1 cellular context compared by ENCODE assay signal in genomic region chr1:226990133-226990716, GRCh38.
TF ChIP-seq lines count a peak whose summit lies in the region.

No MANE protein-coding gene starts in this region.

TF ChIP-seq in GM23338, 12 proteins besides CTCF, POLR2A, EP300 and RAD21 (continued from another document):
- TF ChIP-seq, protein P1, sequence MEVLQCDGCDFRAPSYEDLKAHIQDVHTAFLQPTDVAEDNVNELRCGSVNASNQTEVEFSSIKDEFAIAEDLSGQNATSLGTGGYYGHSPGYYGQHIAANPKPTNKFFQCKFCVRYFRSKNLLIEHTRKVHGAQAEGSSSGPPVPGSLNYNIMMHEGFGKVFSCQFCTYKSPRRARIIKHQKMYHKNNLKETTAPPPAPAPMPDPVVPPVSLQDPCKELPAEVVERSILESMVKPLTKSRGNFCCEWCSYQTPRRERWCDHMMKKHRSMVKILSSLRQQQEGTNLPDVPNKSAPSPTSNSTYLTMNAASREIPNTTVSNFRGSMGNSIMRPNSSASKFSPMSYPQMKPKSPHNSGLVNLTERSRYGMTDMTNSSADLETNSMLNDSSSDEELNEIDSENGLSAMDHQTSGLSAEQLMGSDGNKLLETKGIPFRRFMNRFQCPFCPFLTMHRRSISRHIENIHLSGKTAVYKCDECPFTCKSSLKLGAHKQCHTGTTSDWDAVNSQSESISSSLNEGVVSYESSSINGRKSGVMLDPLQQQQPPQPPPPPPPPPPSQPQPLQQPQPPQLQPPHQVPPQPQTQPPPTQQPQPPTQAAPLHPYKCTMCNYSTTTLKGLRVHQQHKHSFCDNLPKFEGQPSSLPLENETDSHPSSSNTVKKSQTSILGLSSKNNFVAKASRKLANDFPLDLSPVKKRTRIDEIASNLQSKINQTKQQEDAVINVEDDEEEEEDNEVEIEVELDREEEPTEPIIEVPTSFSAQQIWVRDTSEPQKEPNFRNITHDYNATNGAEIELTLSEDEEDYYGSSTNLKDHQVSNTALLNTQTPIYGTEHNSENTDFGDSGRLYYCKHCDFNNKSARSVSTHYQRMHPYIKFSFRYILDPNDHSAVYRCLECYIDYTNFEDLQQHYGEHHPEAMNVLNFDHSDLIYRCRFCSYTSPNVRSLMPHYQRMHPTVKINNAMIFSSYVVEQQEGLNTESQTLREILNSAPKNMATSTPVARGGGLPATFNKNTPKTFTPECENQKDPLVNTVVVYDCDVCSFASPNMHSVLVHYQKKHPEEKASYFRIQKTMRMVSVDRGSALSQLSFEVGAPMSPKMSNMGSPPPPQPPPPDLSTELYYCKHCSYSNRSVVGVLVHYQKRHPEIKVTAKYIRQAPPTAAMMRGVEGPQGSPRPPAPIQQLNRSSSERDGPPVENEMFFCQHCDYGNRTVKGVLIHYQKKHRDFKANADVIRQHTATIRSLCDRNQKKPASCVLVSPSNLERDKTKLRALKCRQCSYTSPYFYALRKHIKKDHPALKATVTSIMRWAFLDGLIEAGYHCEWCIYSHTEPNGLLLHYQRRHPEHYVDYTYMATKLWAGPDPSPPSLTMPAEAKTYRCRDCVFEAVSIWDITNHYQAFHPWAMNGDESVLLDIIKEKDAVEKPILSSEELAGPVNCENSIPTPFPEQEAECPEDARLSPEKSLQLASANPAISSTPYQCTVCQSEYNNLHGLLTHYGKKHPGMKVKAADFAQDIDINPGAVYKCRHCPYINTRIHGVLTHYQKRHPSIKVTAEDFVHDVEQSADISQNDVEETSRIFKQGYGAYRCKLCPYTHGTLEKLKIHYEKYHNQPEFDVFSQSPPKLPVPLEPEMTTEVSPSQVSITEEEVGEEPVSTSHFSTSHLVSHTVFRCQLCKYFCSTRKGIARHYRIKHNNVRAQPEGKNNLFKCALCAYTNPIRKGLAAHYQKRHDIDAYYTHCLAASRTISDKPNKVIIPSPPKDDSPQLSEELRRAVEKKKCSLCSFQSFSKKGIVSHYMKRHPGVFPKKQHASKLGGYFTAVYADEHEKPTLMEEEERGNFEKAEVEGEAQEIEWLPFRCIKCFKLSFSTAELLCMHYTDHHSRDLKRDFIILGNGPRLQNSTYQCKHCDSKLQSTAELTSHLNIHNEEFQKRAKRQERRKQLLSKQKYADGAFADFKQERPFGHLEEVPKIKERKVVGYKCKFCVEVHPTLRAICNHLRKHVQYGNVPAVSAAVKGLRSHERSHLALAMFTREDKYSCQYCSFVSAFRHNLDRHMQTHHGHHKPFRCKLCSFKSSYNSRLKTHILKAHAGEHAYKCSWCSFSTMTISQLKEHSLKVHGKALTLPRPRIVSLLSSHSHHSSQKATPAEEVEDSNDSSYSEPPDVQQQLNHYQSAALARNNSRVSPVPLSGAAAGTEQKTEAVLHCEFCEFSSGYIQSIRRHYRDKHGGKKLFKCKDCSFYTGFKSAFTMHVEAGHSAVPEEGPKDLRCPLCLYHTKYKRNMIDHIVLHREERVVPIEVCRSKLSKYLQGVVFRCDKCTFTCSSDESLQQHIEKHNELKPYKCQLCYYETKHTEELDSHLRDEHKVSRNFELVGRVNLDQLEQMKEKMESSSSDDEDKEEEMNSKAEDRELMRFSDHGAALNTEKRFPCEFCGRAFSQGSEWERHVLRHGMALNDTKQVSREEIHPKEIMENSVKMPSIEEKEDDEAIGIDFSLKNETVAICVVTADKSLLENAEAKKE (CRISPR knock-in tag; IDR thresholded peaks at IDR 0.05): no peak
- TF ChIP-seq ZNF114 (CRISPR knock-in tag; IDR thresholded peaks at IDR 0.05) (no peak), JUNB (IDR thresholded peaks at IDR 0.05; ENCODE audit: unreplicated experiment) (no peak), ETS1 (IDR thresholded peaks at IDR 0.05) (no peak), NANOG (IDR thresholded peaks at IDR 0.05; ENCODE audit: borderline replicate concordance) (no peak), POLR2AphosphoS5 (IDR thresholded peaks at IDR 0.05; ENCODE audit: low read depth) (no peak)
- TF ChIP-seq, protein P2, sequence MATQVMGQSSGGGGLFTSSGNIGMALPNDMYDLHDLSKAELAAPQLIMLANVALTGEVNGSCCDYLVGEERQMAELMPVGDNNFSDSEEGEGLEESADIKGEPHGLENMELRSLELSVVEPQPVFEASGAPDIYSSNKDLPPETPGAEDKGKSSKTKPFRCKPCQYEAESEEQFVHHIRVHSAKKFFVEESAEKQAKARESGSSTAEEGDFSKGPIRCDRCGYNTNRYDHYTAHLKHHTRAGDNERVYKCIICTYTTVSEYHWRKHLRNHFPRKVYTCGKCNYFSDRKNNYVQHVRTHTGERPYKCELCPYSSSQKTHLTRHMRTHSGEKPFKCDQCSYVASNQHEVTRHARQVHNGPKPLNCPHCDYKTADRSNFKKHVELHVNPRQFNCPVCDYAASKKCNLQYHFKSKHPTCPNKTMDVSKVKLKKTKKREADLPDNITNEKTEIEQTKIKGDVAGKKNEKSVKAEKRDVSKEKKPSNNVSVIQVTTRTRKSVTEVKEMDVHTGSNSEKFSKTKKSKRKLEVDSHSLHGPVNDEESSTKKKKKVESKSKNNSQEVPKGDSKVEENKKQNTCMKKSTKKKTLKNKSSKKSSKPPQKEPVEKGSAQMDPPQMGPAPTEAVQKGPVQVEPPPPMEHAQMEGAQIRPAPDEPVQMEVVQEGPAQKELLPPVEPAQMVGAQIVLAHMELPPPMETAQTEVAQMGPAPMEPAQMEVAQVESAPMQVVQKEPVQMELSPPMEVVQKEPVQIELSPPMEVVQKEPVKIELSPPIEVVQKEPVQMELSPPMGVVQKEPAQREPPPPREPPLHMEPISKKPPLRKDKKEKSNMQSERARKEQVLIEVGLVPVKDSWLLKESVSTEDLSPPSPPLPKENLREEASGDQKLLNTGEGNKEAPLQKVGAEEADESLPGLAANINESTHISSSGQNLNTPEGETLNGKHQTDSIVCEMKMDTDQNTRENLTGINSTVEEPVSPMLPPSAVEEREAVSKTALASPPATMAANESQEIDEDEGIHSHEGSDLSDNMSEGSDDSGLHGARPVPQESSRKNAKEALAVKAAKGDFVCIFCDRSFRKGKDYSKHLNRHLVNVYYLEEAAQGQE (IDR thresholded peaks at IDR 0.05; ENCODE audit: unreplicated experiment): no peak
